Comparison of ENCODE assay signal across 34 cellular contexts in the genomic region with DNA sequence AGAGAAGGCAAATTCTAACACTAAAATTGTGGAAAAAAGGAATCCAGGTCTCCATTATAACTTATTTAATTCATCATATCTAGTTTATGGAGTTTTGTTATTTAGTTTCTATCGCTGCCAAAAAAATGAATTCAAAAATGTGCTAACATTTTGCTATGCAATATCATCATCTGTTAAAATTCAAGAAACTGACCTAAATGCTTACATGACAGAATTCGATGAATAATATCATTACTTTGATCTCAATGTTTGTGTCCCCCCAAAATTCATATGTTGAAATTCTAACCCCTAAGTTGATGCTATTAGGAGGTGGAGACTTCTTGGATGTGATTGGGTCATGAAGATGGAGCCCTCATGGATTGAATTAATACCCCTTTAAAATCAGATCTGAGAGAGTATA.
"Had no signal": no experiment of that assay in that cellular context is flagged by ENCODE, and none has a peak within 500 bp of the region (broad histone marks: within the 10 kb centered on the region; RNA-seq: fewer than 3 reads in every experiment).

No MANE protein-coding gene starts in this region.

- H3K27me3 ChIP-seq: MG63 had no signal

- H3K36me3 ChIP-seq: MG63 had no signal

- H3K9me3 ChIP-seq: MG63 had no signal

- DNase-seq: Karpas-422, Kasumi-1, MG63, MM.1S, MV-4-11, NCI-H1048, NCI-H1092, NCI-H1092 treated with DMSO at 0.1 percent for 48 hours, NCI-H1105, NCI-H1105 treated with DMSO at 0.1 percent for 48 hours, NCI-H1417, NCI-H1417 treated with DMSO at 0.1 percent for 48 hours, NCI-H1436, NCI-H1436 treated with DMSO at 0.1 percent for 48 hours, NCI-H146, NCI-H1694, NCI-H1694 treated with DMSO at 0.1 percent for 48 hours, NCI-H187, NCI-H187 treated with DMSO at 0.1 percent for 48 hours, NCI-H1930, NCI-H2029, NCI-H2029 treated with DMSO at 0.1 percent for 48 hours, NCI-H2081, NCI-H2081 treated with DMSO at 0.1 percent for 48 hours, NCI-H2107, NCI-H2171, NCI-H2171 treated with DMSO at 0.1 percent for 48 hours, NCI-H2227 treated with DMSO at 0.1 percent for 48 hours, NCI-H226, NCI-H345, NCI-H446, NCI-H446 treated with DMSO at 0.1 percent for 48 hours, NCI-H510A, NCI-H510A treated with DMSO at 0.1 percent for 48 hours had no signal

- H3K4me3 ChIP-seq: MG63 had no signal
